Comparison of ENCODE assay signal across 24 cellular contexts in genomic region chr14:67727361-67727760, GRCh38. TPM values are rescaled to one million over a fixed set of nuclear protein-coding genes. Genes with fewer than 3 reads are reported as not detected.
"Had no signal": no experiment of that assay in that cellular context is flagged by ENCODE, and none has a peak within 500 bp of the region (broad histone marks: within the 10 kb centered on the region; RNA-seq: fewer than 3 reads in every experiment).

No MANE protein-coding gene starts in this region.

- H3K9me3 ChIP-seq: stomach, suprapubic skin, testis, thoracic aorta, tibial artery, tibial nerve, transverse colon, upper lobe of left lung, upper lobe of right lung, uterus, vagina had no signal

- H3K4me1 ChIP-seq: upper lobe of right lung, uterus had no signal

- H3K4me3 ChIP-seq: stomach, suprapubic skin, testis, thoracic aorta, tibial artery, tibial nerve, transverse colon, upper lobe of left lung, upper lobe of right lung, uterus, vagina had no signal

- H3K27me3 ChIP-seq: suprapubic skin, testis, tibial nerve, upper lobe of left lung, uterus, vagina had no signal

- H3K36me3 ChIP-seq: stomach, suprapubic skin, thoracic aorta, tibial artery, tibial nerve, transverse colon, upper lobe of left lung, upper lobe of right lung, uterus, vagina had no signal

- H3K27ac ChIP-seq: stomach, suprapubic skin, testis, thoracic aorta, tibial artery, tibial nerve, transverse colon, upper lobe of left lung, upper lobe of right lung, uterus, vagina had no signal

- DNase-seq: stimulated activated CD4-positive, alpha-beta T cell treated with anti-CD3 and anti-CD28 coated beads, Interleukin-2, amount 100 ng/mL, for 48 hours; stimulated activated CD4-positive, alpha-beta T cell treated with anti-CD3 and anti-CD28 coated beads, Interleukin-4, amount 100 ng/mL, for 1 hour; stimulated activated CD4-positive, alpha-beta T cell treated with anti-CD3 and anti-CD28 coated beads, Interleukin-4, amount 100 ng/mL, for 24 hours; stimulated activated CD4-positive, alpha-beta T cell treated with anti-CD3 and anti-CD28 coated beads, Interleukin-4, amount 100 ng/mL, for 4 hours; stimulated activated CD8-positive, alpha-beta memory T cell treated with anti-CD3 and anti-CD28 coated beads, Interleukin-4, amount 100 ng/mL, for 48 hours; stimulated activated naive B cell treated with anti-CD40 and anti-IgM and Interleukin-4, amounts not matched to agents 10 μg/mL and 1 μg/mL and 100 μg/mL, for 72 hours; stimulated activated naive CD4-positive, alpha-beta T cell; stimulated activated naive CD4-positive, alpha-beta T cell treated with Interleukin-2 at 50 U/mL for 16 hours; stimulated activated naive CD8-positive, alpha-beta T cell treated with anti-CD3 and anti-CD28 coated beads, Interleukin-15, amount 100 ng/mL, for 72 hours; stimulated activated naive CD8-positive, alpha-beta T cell treated with anti-CD3 and anti-CD28 coated beads, Interleukin-15, Interleukin-2, amounts not matched to agents 100 U/mL and 50 U/mL, for 24 hours; stomach; substantia nigra; testis; tibial artery; transverse colon; trophoblast cell; upper lobe of left lung; upper lobe of right lung; uterus had no signal

RNA-seq across cellular contexts. Expression of gene RDH12, which starts 25.7 kb away (rescaled TPM):
- total RNA-seq: thoracic aorta, tibial nerve, urinary bladder, uterus had no signal
